In the genomic region with DNA sequence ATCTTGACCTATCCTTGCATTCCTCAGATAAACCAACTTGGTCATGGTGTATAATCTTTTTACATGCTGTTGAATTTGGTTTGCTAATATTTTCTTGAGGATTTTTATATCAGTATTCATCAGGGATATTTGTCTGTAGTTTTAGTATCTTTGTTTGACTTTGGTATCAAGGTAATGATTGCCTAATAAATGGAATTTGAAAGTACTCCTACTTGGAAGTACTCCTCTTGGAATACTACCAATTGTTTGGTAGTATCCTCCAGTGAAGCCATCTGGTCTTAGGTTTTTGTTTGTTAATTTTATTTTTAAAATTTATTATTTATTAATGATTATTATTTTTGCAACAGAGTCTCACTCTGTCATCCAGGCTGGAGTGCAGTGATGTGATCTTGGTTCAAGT, we compare ENCODE assay signal across 32 cellular contexts.
"Had no signal": no experiment of that assay in that cellular context is flagged by ENCODE, and none has a peak within 500 bp of the region (broad histone marks: within the 10 kb centered on the region; RNA-seq: fewer than 3 reads in every experiment).

No MANE protein-coding gene starts in this region.

- H3K4me1 ChIP-seq: ascending aorta, Peyer's patch, SJSA1 had no signal

- H3K27me3 ChIP-seq: ascending aorta, cardiac muscle cell, Peyer's patch, SJSA1 had no signal

- H3K27ac Mint-ChIP-seq: activated CD8-positive, alpha-beta T cell treated with anti-CD3 and anti-CD28 coated beads, Interleukin-2, amount 10 ng/mL, durations not matched to agents 7 days and 5 days; activated naive CD8-positive, alpha-beta T cell treated with anti-CD3 and anti-CD28 coated beads, Interleukin-2, amount 10 ng/mL, durations not matched to agents 7 days and 5 days; activated T-cell treated with anti-CD3 and anti-CD28 coated beads, Interleukin-2, amount 50 U/mL, for 24 hours; activated T-helper 2 cell treated with anti-CD3 and anti-CD28 coated beads, Interferon-gamma antibody, Interleukin-2, Interleukin-4, amounts not matched to agents 10 μg/mL and 5 μg/mL and 100 μg/mL, durations not matched to agents 14 hours and 24 hours and 36 hours had no signal

- H3K9me3 ChIP-seq: ascending aorta, Peyer's patch, SJSA1, SK-N-SH had no signal

- H3K4me2 ChIP-seq: KMS-11, SK-N-SH had no signal

- ATAC-seq: activated CD8-positive, alpha-beta T cell treated with anti-CD3 and anti-CD28 coated beads, Interleukin-2, amount 10 ng/mL, durations not matched to agents 7 days and 5 days; PC-3 had no signal

- H3K4me3 Mint-ChIP-seq: activated CD4-positive, alpha-beta T cell treated with anti-CD3 and anti-CD28 coated beads, Interleukin-2, amount 10 ng/mL, durations not matched to agents 24 days and 14 days; activated CD8-positive, alpha-beta T cell treated with anti-CD3 and anti-CD28 coated beads, Interleukin-2, amount 10 ng/mL, durations not matched to agents 7 days and 5 days; activated naive CD4-positive, alpha-beta T cell treated with anti-CD3 and anti-CD28 coated beads, Interleukin-2, amount 50 U/mL, for 24 hours; activated naive CD8-positive, alpha-beta T cell treated with anti-CD3 and anti-CD28 coated beads, Interleukin-2, amount 10 ng/mL, durations not matched to agents 7 days and 5 days; activated T-cell treated with anti-CD3 and anti-CD28 coated beads, Interleukin-2, amount 50 U/mL, for 24 hours; T-helper 1 cell treated with Interleukin-12 subunit alpha and Interleukin-12 subunit beta and Interleukin-4 antibody, amounts not matched to agents 30 μg/mL and 1 μg/mL, for 36 hours; T-helper 2 cell treated with Interferon-gamma antibody and Interleukin-4, amounts not matched to agents 5 μg/mL and 100 μg/mL, for 36 hours had no signal

- H3K9me3 Mint-ChIP-seq: T-helper 1 cell treated with Interleukin-12 subunit alpha and Interleukin-12 subunit beta and Interleukin-4 antibody, amounts not matched to agents 30 μg/mL and 1 μg/mL, for 36 hours had no signal

- DNase-seq: activated CD4-positive, alpha-beta T cell treated with anti-CD3 and anti-CD28 coated beads, Interleukin-2, amount 10 ng/mL, durations not matched to agents 24 days and 14 days; activated CD4-positive, alpha-beta T cell treated with anti-CD3 and anti-CD28 coated beads, Interleukin-2, amount 50 U/mL, for 48 hours; activated CD8-positive, alpha-beta T cell treated with anti-CD3 and anti-CD28 coated beads, Interleukin-2, amount 10 ng/mL, durations not matched to agents 7 days and 5 days; activated gamma-delta T cell; activated naive CD4-positive, alpha-beta T cell treated with Interleukin-2 at 50 U/mL for 16 hours; activated naive CD8-positive, alpha-beta T cell treated with anti-CD3 and anti-CD28 coated beads, Interleukin-2, amount 10 ng/mL, durations not matched to agents 7 days and 5 days; activated T-cell treated with anti-CD3 and anti-CD28 coated beads, Interleukin-2, amount 50 U/mL, for 24 hours; amygdala; MM.1S; MV-4-11; NCI-H1092; NCI-H1436 treated with DMSO at 0.1 percent for 48 hours; NCI-H1694 treated with DMSO at 0.1 percent for 48 hours; NCI-H2029; NCI-H510A; NCI-H526; NCI-H748 treated with DMSO at 0.1 percent for 48 hours; NK-92 treated with Interleukin-12 subunit alpha and Interleukin-12 subunit beta, amount 100 ng/mL, for 24 hours; PC-3; Peyer's patch; RPMI8226; SHP77 treated with DMSO at 0.1 percent for 48 hours; SK-N-SH had no signal

- H3K9ac ChIP-seq: KMS-11, SK-N-SH had no signal

- H3K27ac ChIP-seq: ascending aorta, cardiac muscle cell, KMS-11, Peyer's patch, SJSA1 had no signal

- FAIRE-seq: TTC549 had no signal

- H3K4me3 ChIP-seq: ascending aorta, cardiac muscle cell, Peyer's patch, SJSA1 had no signal

- H3K27me3 Mint-ChIP-seq: activated CD4-positive, alpha-beta T cell treated with anti-CD3 and anti-CD28 coated beads, Interleukin-2, amount 10 ng/mL, durations not matched to agents 24 days and 14 days; activated naive CD4-positive, alpha-beta T cell treated with anti-CD3 and anti-CD28 coated beads, Interleukin-2, amount 50 U/mL, for 24 hours; activated naive CD8-positive, alpha-beta T cell treated with anti-CD3 and anti-CD28 coated beads, Interleukin-2, amount 10 ng/mL, durations not matched to agents 7 days and 5 days; activated T-cell treated with anti-CD3 and anti-CD28 coated beads, Interleukin-2, amount 50 U/mL, for 24 hours had no signal
